Comparison of ENCODE assay signal across 8 cellular contexts in the genomic region with DNA sequence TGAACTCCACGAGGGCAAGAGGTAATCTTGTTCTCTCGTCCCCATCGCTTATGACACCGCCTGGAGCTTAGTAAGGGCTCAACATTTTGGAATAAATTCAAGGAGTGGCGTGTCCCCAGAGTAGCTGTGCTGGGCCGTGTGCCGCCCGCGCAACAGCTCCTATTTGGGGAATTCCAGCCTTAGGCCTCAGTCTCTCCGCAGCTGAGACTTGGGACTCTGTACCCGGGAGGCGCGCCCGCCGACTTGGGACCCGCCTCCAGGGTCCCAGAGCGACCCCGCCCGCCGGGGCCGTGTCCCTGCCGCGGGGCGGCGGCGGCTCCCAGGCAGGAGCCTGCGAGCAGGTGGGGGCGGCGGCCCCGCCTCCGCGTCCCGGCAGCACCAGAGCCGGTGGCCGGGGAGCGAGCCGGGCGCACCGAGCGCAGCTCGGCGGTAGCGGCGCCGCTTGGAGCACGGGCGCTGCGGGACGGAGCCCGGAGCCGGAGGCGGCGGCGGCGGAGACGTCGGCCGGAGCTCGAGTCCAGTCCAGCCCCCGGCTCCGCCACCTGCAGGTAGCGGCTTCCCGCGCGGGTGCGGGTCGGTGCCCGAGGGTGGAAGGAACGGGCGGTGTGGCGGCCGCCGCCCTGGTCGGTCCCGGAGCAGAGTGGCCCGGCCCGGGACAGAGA. TPM values are rescaled to one million over a fixed set of nuclear protein-coding genes. Genes with fewer than 3 reads are reported as not detected.
DNase-seq lines count a peak whose midpoint lies in the region; ATAC-seq lines count a peak whose summit lies in the region.

A gene with protein sequence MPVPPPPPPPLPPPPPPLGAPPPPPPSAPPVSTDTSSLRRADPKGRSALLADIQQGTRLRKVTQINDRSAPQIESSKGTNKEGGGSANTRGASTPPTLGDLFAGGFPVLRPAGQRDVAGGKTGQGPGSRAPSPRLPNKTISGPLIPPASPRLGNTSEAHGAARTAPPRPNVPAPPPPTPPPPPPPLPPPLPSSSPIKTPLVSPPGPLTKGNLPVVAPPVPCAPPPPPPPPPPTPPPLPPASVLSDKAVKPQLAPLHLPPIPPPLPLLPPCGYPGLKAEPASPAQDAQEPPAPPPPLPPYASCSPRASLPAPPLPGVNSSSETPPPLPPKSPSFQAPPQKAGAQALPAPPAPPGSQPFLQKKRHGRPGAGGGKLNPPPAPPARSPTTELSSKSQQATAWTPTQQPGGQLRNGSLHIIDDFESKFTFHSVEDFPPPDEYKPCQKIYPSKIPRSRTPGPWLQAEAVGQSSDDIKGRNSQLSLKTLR (plus strand): TSS at position 378 of the 662 bp plus-strand sequence. CDS start 28,217 bp downstream, outside the sequence.

- H3K36me3 Mint-ChIP-seq in naive thymus-derived CD8-positive, alpha-beta T cell, result peaks cover 0 to 4% (median 0%) of the 10 kb centered on the region in 3 donors

- DNase-seq in GM03348 (ENCODE audit: low spot score) (peak; percentile 53), NCI-H774 (lab: John Stamatoyannopoulos, UW) (peak; percentile 12), NOMO-1 treated with dmso at 0.1 percent for 144 hours (lab: John Stamatoyannopoulos, UW; ENCODE audit: unreplicated experiment) (no peak)
- DNase-seq in naive thymus-derived CD8-positive, alpha-beta T cell, result peak in 1 of 10 donors; percentile 58
- DNase-seq in activated CD4-positive, alpha-beta T cell treated with anti-CD3 and anti-CD28 coated beads for 4 hours, result no peak

- H3K27me3 Mint-ChIP-seq in naive thymus-derived CD8-positive, alpha-beta T cell, result peaks cover 53 to 82% (median 76%) of the 10 kb centered on the region in 5 donors

- peak; percentile 12 for ATAC-seq in esophagus mucosa
- no peak for ATAC-seq in naive thymus-derived CD8-positive, alpha-beta T cell
- no peak for ATAC-seq in GM21390 (IDR thresholded peaks at IDR 0.05; ENCODE audit: unreplicated experiment)
- ATAC-seq in GM18498 (IDR thresholded peaks at IDR 0.05; ENCODE audit: unreplicated experiment), result no peak

- POLR2A ChIA-PET in naive thymus-derived CD8-positive, alpha-beta T cell (lab: Charles Lee), result no interaction called here

- H3K4me3 Mint-ChIP-seq in naive thymus-derived CD8-positive, alpha-beta T cell, result peak within 1 kb of the TSS in 7 of 10 donors; percentile 7 to 58 (median 43)

- peaks cover 0 to 14% (median 9%) of the 10 kb centered on the region in 4 donors for H3K4me1 Mint-ChIP-seq in naive thymus-derived CD8-positive, alpha-beta T cell

- H3K9me3 Mint-ChIP-seq in naive thymus-derived CD8-positive, alpha-beta T cell, result peaks cover 0 to 8% (median 0%) of the 10 kb centered on the region in 9 donors

- peak within 1 kb of the TSS in 1 of 10 donors; percentile 20 for H3K27ac Mint-ChIP-seq in naive thymus-derived CD8-positive, alpha-beta T cell

RNA-seq across cellular contexts. Expression of the gene that starts here (rescaled TPM):
- total RNA-seq in esophagus mucosa, result 1.2 TPM
- total RNA-seq in naive thymus-derived CD8-positive, alpha-beta T cell, result under 1 TPM in 1 of 2 experiments, not detected in 1; 0.10 TPM
- under 1 TPM in 1 of 3 donors, not detected in 2; 0.05 TPM for polyA plus RNA-seq in naive thymus-derived CD8-positive, alpha-beta T cell

Comparison
In these comparisons a context has a peak if more than half of its experiments do, and no peak if none do; other contexts are left out.
1. DNase-seq: peak in GM03348 (single experiment) and NCI-H774 (single experiment); none in NOMO-1 treated with dmso at 0.1 percent for 144 hours (single experiment) and activated CD4-positive, alpha-beta T cell treated with anti-CD3 and anti-CD28 coated beads for 4 hours (0 of 2).